ENCODE assay signal across 4 cellular contexts in genomic region chr15:48032911-48033310, GRCh38.
"Had no signal": no experiment of that assay in that cellular context is flagged by ENCODE, and none has a peak within 500 bp of the region (broad histone marks: within the 10 kb centered on the region; RNA-seq: fewer than 3 reads in every experiment).

No MANE protein-coding gene starts in this region.

- H3K4me2 ChIP-seq: GM23338 had no signal

- H3K4me3 ChIP-seq: GM23338 had no signal

- H2AFZ ChIP-seq: GM23338 had no signal

- ATAC-seq: GM23338 had no signal

- DNase-seq: H9, HCEC 1CT, IMR-90 had no signal
